Comparison of ENCODE assay signal across 17 cellular contexts in the genomic region with DNA sequence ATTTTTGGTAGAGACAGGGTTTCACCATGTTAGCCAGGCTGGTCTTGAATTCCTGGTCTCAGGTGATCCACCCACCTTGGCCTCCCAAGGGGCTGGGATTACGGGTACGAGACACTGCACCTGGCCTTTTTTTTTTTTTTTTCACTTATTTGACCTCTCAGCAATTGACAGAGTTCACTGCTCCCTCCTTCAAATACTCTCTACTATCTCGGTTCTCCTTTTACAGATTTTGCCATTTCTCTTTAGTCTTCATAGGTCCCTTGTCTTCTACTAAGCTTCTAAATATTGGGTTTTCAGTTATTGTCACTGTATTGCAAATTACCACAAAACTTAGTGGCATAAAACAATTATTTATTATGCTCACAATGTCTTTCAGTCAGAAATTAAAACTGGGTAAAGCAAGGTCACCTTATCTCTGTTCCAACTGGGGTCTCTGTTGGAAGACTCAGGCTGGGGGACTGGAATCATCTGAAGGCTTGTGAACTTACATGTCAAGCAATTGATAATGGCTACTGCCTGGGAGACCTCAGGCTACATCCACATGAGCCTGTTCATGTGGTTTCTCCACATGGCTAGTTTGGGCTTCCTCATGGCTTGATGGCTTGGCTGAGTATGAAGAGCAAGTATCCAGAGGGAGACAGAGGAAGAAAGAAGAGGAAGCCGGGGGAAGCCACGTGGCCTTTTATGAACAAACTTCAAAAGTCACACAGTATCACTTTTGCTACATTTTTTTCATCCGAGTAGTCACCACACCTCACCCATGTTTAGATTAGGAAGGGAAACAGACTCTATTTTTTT.
"Had no signal": no experiment of that assay in that cellular context is flagged by ENCODE, and none has a peak within 500 bp of the region (broad histone marks: within the 10 kb centered on the region; RNA-seq: fewer than 3 reads in every experiment).

No MANE protein-coding gene starts in this region.

- H3K4me1 Mint-ChIP-seq: activated naive CD4-positive, alpha-beta T cell treated with anti-CD3 and anti-CD28 coated beads, Interleukin-2, amount 10 ng/mL, durations not matched to agents 7 days and 5 days; neural crest cell; WTC11 had no signal

- H3K27ac Mint-ChIP-seq: activated naive CD4-positive, alpha-beta T cell treated with anti-CD3 and anti-CD28 coated beads, Interleukin-2, amount 10 ng/mL, durations not matched to agents 7 days and 5 days; naive thymus-derived CD4-positive, alpha-beta T cell; WTC11 had no signal

- H3K4me3 ChIP-seq: left ventricle myocardium inferior, spleen, upper lobe of left lung had no signal

- DNase-seq: activated CD4-positive, alpha-beta T cell treated with anti-CD3 and anti-CD28 coated beads, Interleukin-2, amount 50 U/mL, for 4 hours; activated naive CD4-positive, alpha-beta T cell treated with anti-CD3 and anti-CD28 coated beads, Interleukin-2, amount 10 ng/mL, durations not matched to agents 7 days and 5 days; activated T-cell treated with anti-CD3 and anti-CD28 coated beads, Interleukin-2, amount 50 U/mL, for 48 hours; cerebellar nuclear complex; cortex of kidney; kidney; left ventricle myocardium inferior; naive thymus-derived CD4-positive, alpha-beta T cell; retina; spleen; stimulated activated CD4-positive, alpha-beta T cell treated with anti-CD3 and anti-CD28 coated beads, Interleukin-4, amount 100 ng/mL, for 1 hour; stimulated activated naive CD8-positive, alpha-beta T cell treated with anti-CD3 and anti-CD28 coated beads, Interleukin-15, Interleukin-2, amounts not matched to agents 100 U/mL and 50 U/mL, for 24 hours; T-helper 9 cell had no signal

- H3K27me3 ChIP-seq: spleen, upper lobe of left lung had no signal

- FAIRE-seq: endometrium, kidney had no signal

- ATAC-seq: naive thymus-derived CD4-positive, alpha-beta T cell; stimulated activated naive CD8-positive, alpha-beta T cell treated with anti-CD3 and anti-CD28 coated beads, Interleukin-15, Interleukin-2, amounts not matched to agents 100 U/mL and 50 U/mL, for 24 hours; WTC11 had no signal

- H3K27ac ChIP-seq: left ventricle myocardium inferior, upper lobe of left lung had no signal

- H3K36me3 ChIP-seq: left ventricle myocardium inferior, spleen, upper lobe of left lung had no signal

- H3K4me1 ChIP-seq: left ventricle myocardium inferior, upper lobe of left lung had no signal

- H3K4me3 Mint-ChIP-seq: activated naive CD4-positive, alpha-beta T cell treated with anti-CD3 and anti-CD28 coated beads, Interleukin-2, amount 10 ng/mL, durations not matched to agents 7 days and 5 days; naive thymus-derived CD4-positive, alpha-beta T cell; neural crest cell; WTC11 had no signal
